Comparison of ENCODE assay signal across 8 cellular contexts in the genomic region with DNA sequence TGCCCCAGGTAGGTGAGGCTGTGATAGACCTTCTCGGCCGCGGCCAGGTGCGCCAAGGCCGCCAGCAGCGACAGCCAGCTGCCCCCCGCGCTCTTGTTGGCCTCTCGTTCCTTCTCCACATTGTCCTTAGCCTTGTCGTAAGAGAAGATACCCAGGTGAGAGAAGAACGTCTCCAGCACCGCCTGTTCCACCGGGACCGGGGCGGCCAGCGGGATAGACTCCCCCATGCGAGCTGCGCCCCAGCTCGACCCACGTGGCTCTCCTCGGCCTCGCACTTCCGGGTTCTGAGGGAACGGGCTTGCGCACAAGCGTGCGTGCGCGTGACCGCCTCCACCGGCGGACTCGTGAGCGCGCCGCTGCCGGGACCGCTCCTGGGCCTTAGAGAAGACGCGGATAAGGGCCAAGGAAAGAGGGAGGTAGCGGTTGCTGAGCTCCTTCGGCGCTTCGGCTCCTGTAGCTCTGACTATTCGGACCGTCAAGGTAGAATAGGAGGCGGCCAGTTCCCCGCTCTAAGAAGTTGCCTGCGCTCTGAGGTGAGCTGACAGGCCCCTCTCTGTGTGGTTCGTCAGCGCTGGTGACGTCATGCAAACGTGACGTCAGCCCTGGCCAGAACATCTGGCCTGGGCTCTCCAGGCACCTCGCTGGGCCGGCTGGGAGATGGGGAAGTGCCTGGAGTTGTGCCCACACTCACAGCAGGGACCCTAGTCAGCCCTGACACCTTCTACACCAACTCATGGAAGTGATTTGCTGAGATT. TPM values are rescaled to one million over a fixed set of nuclear protein-coding genes. Genes with fewer than 3 reads are reported as not detected.
DNase-seq lines count a peak whose midpoint lies in the region; ATAC-seq lines count a peak whose summit lies in the region.

A gene (minus strand): TSS at position 286 of the 755 bp plus-strand sequence. CDS start 59 bp downstream, at position 227.

- peaks cover 41% of the 10 kb centered on the region for H3K4me1 Mint-ChIP-seq in activated CD4-positive, alpha-beta T cell treated with anti-CD3 and anti-CD28 coated beads, Interleukin-2, amount 10 ng/mL, durations not matched to agents 7 days and 5 days

- DNase-seq in C1 segment of cervical spinal cord (lab: John Stamatoyannopoulos, UW): peak; percentile 54 to 95 (median 90)
- peak; percentile 84 to 96 for DNase-seq in NCI-H526 (lab: John Stamatoyannopoulos, UW)
- peak; percentile 92 for DNase-seq in activated CD4-positive, alpha-beta T cell treated with anti-CD3 and anti-CD28 coated beads, Interleukin-2, amount 10 ng/mL, durations not matched to agents 7 days and 5 days
- DNase-seq in cortex of kidney (lab: John Stamatoyannopoulos, UW): peak; percentile 58
- peak; percentile 95 for DNase-seq in left lobe of liver (ENCODE audit: low spot score)
- DNase-seq in stimulated activated CD4-positive, alpha-beta T cell treated with anti-CD3 and anti-CD28 coated beads, Interleukin-2, amount 100 ng/mL, for 24 hours: peak; percentile 90 to 91

- H3K27ac Mint-ChIP-seq in activated CD4-positive, alpha-beta T cell treated with anti-CD3 and anti-CD28 coated beads, Interleukin-2, amount 10 ng/mL, durations not matched to agents 7 days and 5 days: peak within 1 kb of the TSS; percentile 97

- POLR2A ChIA-PET in activated CD4-positive, alpha-beta T cell treated with anti-CD3 and anti-CD28 coated beads, Interleukin-2, amount 10 ng/mL, durations not matched to agents 7 days and 5 days (lab: Charles Lee): no interaction called here

- peaks cover 10% of the 10 kb centered on the region for H3K27me3 Mint-ChIP-seq in activated CD4-positive, alpha-beta T cell treated with anti-CD3 and anti-CD28 coated beads, Interleukin-2, amount 10 ng/mL, durations not matched to agents 7 days and 5 days

- peak within 1 kb of the TSS; percentile 98 for H3K4me3 Mint-ChIP-seq in activated CD4-positive, alpha-beta T cell treated with anti-CD3 and anti-CD28 coated beads, Interleukin-2, amount 10 ng/mL, durations not matched to agents 7 days and 5 days

- H3K36me3 Mint-ChIP-seq in activated CD4-positive, alpha-beta T cell treated with anti-CD3 and anti-CD28 coated beads, Interleukin-2, amount 10 ng/mL, durations not matched to agents 7 days and 5 days (ENCODE audit: low read depth): no peaks in the 10 kb centered on the region

- CTCF ChIA-PET in activated CD4-positive, alpha-beta T cell treated with anti-CD3 and anti-CD28 coated beads, Interleukin-2, amount 10 ng/mL, durations not matched to agents 7 days and 5 days (lab: Charles Lee): interaction anchor here (1.2 kb wide), 1 partner anchor 17 kb away, joined by 3 read pairs; no protein-coding TSS in a partner anchor

- ATAC-seq in GM19328 (IDR thresholded peaks at IDR 0.05; ENCODE audit: unreplicated experiment) (peak; percentile 92), HG03469 (IDR thresholded peaks at IDR 0.05; ENCODE audit: unreplicated experiment) (peak; percentile 85), left lobe of liver (peak; percentile 97)

- no peaks in the 10 kb centered on the region for H3K9me3 Mint-ChIP-seq in activated CD4-positive, alpha-beta T cell treated with anti-CD3 and anti-CD28 coated beads, Interleukin-2, amount 10 ng/mL, durations not matched to agents 7 days and 5 days

RNA-seq across cellular contexts. Expression of the gene that starts here (rescaled TPM):
- 1 to 10 TPM; 8.4 to 8.7 TPM for total RNA-seq in activated CD4-positive, alpha-beta T cell treated with anti-CD3 and anti-CD28 coated beads, Interleukin-2, amount 10 ng/mL, durations not matched to agents 7 days and 5 days
- 6.9 TPM for total RNA-seq in left lobe of liver

Comparison
In these comparisons a context has a peak if more than half of its experiments do, and no peak if none do; other contexts are left out.
1. Peak in every context shown above with its lines: DNase-seq and ATAC-seq.